Comparison of ENCODE assay signal across 28 cellular contexts in the genomic region with DNA sequence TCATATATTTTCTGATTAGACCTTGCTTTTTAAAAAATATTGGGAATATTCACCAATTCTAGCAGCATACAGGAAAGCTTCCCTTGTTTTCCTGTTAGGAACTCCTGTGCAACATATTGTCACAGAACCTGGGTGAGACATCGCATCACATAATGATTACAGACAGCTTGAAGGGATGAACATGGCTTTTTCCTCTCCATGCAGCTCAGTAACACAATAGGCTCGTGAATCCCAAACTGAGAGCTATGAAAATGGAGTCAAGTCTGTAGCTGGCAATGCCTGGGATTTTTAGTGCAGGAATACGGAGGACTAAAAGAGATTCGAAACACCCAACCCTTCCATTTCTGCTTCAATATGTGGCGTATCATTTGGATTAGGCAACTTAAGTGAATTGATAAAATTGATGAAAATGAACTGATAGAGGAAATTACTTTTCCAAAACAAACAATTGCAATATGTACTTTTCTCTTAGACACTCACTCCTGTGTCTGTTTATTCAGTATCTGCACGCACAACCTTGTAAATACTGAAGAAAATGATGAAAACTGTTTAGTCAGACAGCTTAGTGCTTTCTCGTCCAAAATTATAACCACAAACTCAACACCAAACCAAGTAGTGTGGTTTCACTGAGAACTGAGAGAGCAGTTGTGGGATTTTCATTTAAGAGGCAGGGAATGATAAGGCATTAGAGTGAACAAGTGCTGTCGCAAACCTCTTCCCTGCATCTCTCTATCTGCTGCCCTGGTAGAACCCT.
DNase-seq lines count a peak whose midpoint lies in the region; ATAC-seq and TF ChIP-seq lines count a peak whose summit lies in the region.
"Had no signal": no experiment of that assay in that cellular context is flagged by ENCODE, and none has a peak within 500 bp of the region (broad histone marks: within the 10 kb centered on the region; RNA-seq: fewer than 3 reads in every experiment).

No MANE protein-coding gene starts in this region.

- intact Hi-C loops in upper lobe of right lung (cut with DNase I): no loop called here

- no peak overlapping the region for H3K27ac ChIP-seq in upper lobe of right lung
- H3K27ac ChIP-seq: brain microvascular endothelial cell, SJSA1, skin epidermis had no signal

- no peak for TF ChIP-seq CTCF in astrocyte of the cerebellum (IDR thresholded peaks at IDR 0.05; ENCODE audit: low read depth, low read length, missing control alignments)
- TF ChIP-seq CTCF in upper lobe of right lung (IDR thresholded peaks at IDR 0.05): no peak

- in situ Hi-C loops in astrocyte of the cerebellum (cut with HindIII; ENCODE audit: low sequenced_read_pairs): no loop called here

- no peaks in the 10 kb centered on the region for H3K36me3 ChIP-seq in upper lobe of right lung
- H3K36me3 ChIP-seq: BE2C, brain microvascular endothelial cell, SJSA1 had no signal

- H3K9me3 ChIP-seq in upper lobe of right lung: no peaks in the 10 kb centered on the region
- H3K9me3 ChIP-seq: BE2C, SJSA1 had no signal

- no peaks in the 10 kb centered on the region for H3K4me1 ChIP-seq in upper lobe of right lung
- H3K4me1 ChIP-seq: SJSA1 had no signal

- H3K27me3 ChIP-seq in upper lobe of right lung: peaks cover 4% of the 10 kb centered on the region
- H3K27me3 ChIP-seq: BE2C, brain microvascular endothelial cell, SJSA1 had no signal

- H3K4me3 ChIP-seq in astrocyte of the cerebellum (ENCODE audit: low read depth, low read length) (no peak overlapping the region), upper lobe of right lung (no peak overlapping the region)
- H3K4me3 ChIP-seq: GM12878, SJSA1, skin epidermis had no signal

- DNase-seq in Ammon's horn (ENCODE audit: low spot score): peak; percentile 7
- peak; percentile 51 for DNase-seq in LHCN-M2 (ENCODE audit: low read depth)
- peak; percentile 59 for DNase-seq in astrocyte of the cerebellum (ENCODE audit: low read depth)
- DNase-seq in left lobe of liver (ENCODE audit: low spot score): no peak
- DNase-seq in upper lobe of right lung: no peak
- no peak for DNase-seq in NCI-H82 treated with DMSO at 0.1 percent for 48 hours (lab: John Stamatoyannopoulos, UW; ENCODE audit: unreplicated experiment)
- DNase-seq in EL: no peak
- DNase-seq: activated CD4-positive, CD25-positive, alpha-beta regulatory T cell; activated T-cell treated with anti-CD3 and anti-CD28 coated beads, Interleukin-2, amount 50 U/mL, for 48 hours; BE2C; brain microvascular endothelial cell; CD8-positive, alpha-beta T cell; hippocampal formation; KG1; left cardiac atrium; mammary epithelial cell; MV-4-11; NCI-H1436 treated with DMSO at 0.1 percent for 48 hours; NCI-H2081 treated with DMSO at 0.1 percent for 48 hours; NCI-H345; NCI-H748 treated with DMSO at 0.1 percent for 48 hours; nephron progenitor cell; RPMI8226; stimulated activated naive B cell treated with anti-CD40 and anti-IgM and Interleukin-4, amounts not matched to agents 10 μg/mL and 1 μg/mL and 100 μg/mL, for 72 hours; substantia nigra had no signal

- ATAC-seq in left lobe of liver (peak; percentile 75), upper lobe of right lung (no peak)
- ATAC-seq: CD8-positive, alpha-beta T cell; GM12878; left cardiac atrium; stimulated activated naive B cell treated with anti-CD40 and anti-IgM and Interleukin-4, amounts not matched to agents 10 μg/mL and 1 μg/mL and 100 μg/mL, for 72 hours had no signal

Comparison
In these comparisons a context has a peak if more than half of its experiments do, and no peak if none do; other contexts are left out.
1. DNase-seq: peak in Ammon's horn (single experiment), LHCN-M2 (single experiment) and astrocyte of the cerebellum (single experiment); none in left lobe of liver (single experiment), upper lobe of right lung (single experiment), NCI-H82 treated with DMSO at 0.1 percent for 48 hours (single experiment) and EL (single experiment).